Comparison of ENCODE assay signal across 24 cellular contexts in the genomic region with DNA sequence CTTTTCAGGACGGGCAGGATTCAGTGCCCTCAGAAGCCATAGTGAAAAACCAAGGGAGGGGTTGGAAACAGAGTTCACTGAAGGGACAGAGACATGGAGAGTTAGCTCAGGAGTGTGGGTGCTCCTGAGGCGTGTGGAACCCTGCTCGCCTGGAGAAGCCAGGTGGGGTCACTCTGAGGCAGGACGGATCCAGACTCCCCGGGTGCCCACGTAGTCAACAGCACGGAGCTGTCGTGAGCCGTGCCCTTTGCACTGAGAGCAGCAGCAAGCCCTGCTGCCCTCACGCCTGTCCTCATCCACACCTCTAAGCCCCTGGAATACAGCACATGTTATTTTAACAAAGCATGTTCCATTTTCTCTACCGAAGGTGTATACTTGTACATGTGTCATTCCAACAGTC.
"Had no signal": no experiment of that assay in that cellular context is flagged by ENCODE, and none has a peak within 500 bp of the region (broad histone marks: within the 10 kb centered on the region; RNA-seq: fewer than 3 reads in every experiment).

No MANE protein-coding gene starts in this region.

- DNase-seq: heart right ventricle; islet precursor cell; left ventricle myocardium inferior; midbrain; mucosa of descending colon; naive thymus-derived CD4-positive, alpha-beta T cell; nucleus accumbens; psoas muscle; stimulated activated CD4-positive, alpha-beta T cell treated with anti-CD3 and anti-CD28 coated beads, Interleukin-12 subunit alpha, Interleukin-12 subunit beta, amount 100 ng/mL, for 4 hours; stimulated activated CD4-positive, alpha-beta T cell treated with anti-CD3 and anti-CD28 coated beads, Interleukin-4, amount 100 ng/mL, for 24 hours; stimulated activated naive CD4-positive, alpha-beta T cell; uterus had no signal

- H3K79me2 ChIP-seq: hepatocyte, parathyroid adenoma had no signal

- H3K4me3 ChIP-seq: heart right ventricle, hepatocyte, left ventricle myocardium inferior, lung, mucosa of descending colon, psoas muscle, skin epidermis, suprapubic skin, thoracic aorta, tibial nerve, uterus had no signal

- H3K36me3 Mint-ChIP-seq: natural killer cell treated with Interleukin-12 subunit alpha and Interleukin-12 subunit beta and Interleukin-15 and Interleukin-18, amount 100 ng/mL, for 72 hours; stimulated activated effector memory CD8-positive, alpha-beta T cell treated with anti-CD3 and anti-CD28 coated beads, Interleukin-12 subunit alpha, Interleukin-12 subunit beta, amount 100 ng/mL, for 72 hours had no signal

- H3K27me3 Mint-ChIP-seq: natural killer cell treated with Interleukin-12 subunit alpha and Interleukin-12 subunit beta and Interleukin-15 and Interleukin-18, amount 100 ng/mL, for 72 hours; stimulated activated naive CD8-positive, alpha-beta T cell treated with anti-CD3 and anti-CD28 coated beads, Interleukin-15, Interleukin-2, amounts not matched to agents 100 ng/mL and 50 ng/mL, for 24 hours; type B pancreatic cell had no signal

- H3K27ac ChIP-seq: heart right ventricle, hepatocyte, left ventricle myocardium inferior, parathyroid adenoma, psoas muscle, skin epidermis, suprapubic skin, thoracic aorta, tibial nerve, uterus had no signal

- H3K27me3 ChIP-seq: heart right ventricle, hepatocyte, suprapubic skin, tibial nerve, uterus had no signal

- H3K27ac Mint-ChIP-seq: natural killer cell treated with Interleukin-12 subunit alpha and Interleukin-12 subunit beta and Interleukin-15 and Interleukin-18, amount 100 ng/mL, for 72 hours; stimulated activated effector memory CD8-positive, alpha-beta T cell treated with anti-CD3 and anti-CD28 coated beads, Interleukin-12 subunit alpha, Interleukin-12 subunit beta, amount 100 ng/mL, for 72 hours; stimulated activated naive CD8-positive, alpha-beta T cell treated with anti-CD3 and anti-CD28 coated beads, Interleukin-15, Interleukin-2, amounts not matched to agents 100 ng/mL and 50 ng/mL, for 24 hours; type B pancreatic cell had no signal

- H2AFZ ChIP-seq: hepatocyte, parathyroid adenoma had no signal

- H3K4me2 ChIP-seq: hepatocyte had no signal

- H3K4me1 Mint-ChIP-seq: naive thymus-derived CD4-positive, alpha-beta T cell; stimulated activated effector memory CD8-positive, alpha-beta T cell treated with anti-CD3 and anti-CD28 coated beads, Interleukin-12 subunit alpha, Interleukin-12 subunit beta, amount 100 ng/mL, for 72 hours had no signal

- H3K9me3 Mint-ChIP-seq: naive thymus-derived CD4-positive, alpha-beta T cell; natural killer cell treated with Interleukin-12 subunit alpha and Interleukin-12 subunit beta and Interleukin-15 and Interleukin-18, amount 100 ng/mL, for 72 hours; stimulated activated effector memory CD8-positive, alpha-beta T cell treated with anti-CD3 and anti-CD28 coated beads, Interleukin-12 subunit alpha, Interleukin-12 subunit beta, amount 100 ng/mL, for 72 hours; stimulated activated naive CD8-positive, alpha-beta T cell treated with anti-CD3 and anti-CD28 coated beads, Interleukin-15, Interleukin-2, amounts not matched to agents 100 ng/mL and 50 ng/mL, for 24 hours; type B pancreatic cell had no signal

- H3K36me3 ChIP-seq: thoracic aorta, tibial nerve, uterus had no signal

- H3K9me3 ChIP-seq: heart right ventricle, left ventricle myocardium inferior, mucosa of descending colon, psoas muscle, suprapubic skin, thoracic aorta, tibial nerve, uterus had no signal

- ATAC-seq: heart right ventricle; mucosa of descending colon; naive thymus-derived CD4-positive, alpha-beta T cell; psoas muscle; sciatic nerve; stimulated activated effector memory CD8-positive, alpha-beta T cell treated with anti-CD3 and anti-CD28 coated beads, Interleukin-12 subunit alpha, Interleukin-12 subunit beta, amount 100 ng/mL, for 72 hours had no signal

- H3K4me1 ChIP-seq: parathyroid adenoma, suprapubic skin, uterus had no signal

- H3K4me3 Mint-ChIP-seq: naive thymus-derived CD4-positive, alpha-beta T cell; natural killer cell treated with Interleukin-12 subunit alpha and Interleukin-12 subunit beta and Interleukin-15 and Interleukin-18, amount 100 ng/mL, for 72 hours; stimulated activated effector memory CD8-positive, alpha-beta T cell treated with anti-CD3 and anti-CD28 coated beads, Interleukin-12 subunit alpha, Interleukin-12 subunit beta, amount 100 ng/mL, for 72 hours; stimulated activated naive CD8-positive, alpha-beta T cell treated with anti-CD3 and anti-CD28 coated beads, Interleukin-15, Interleukin-2, amounts not matched to agents 100 ng/mL and 50 ng/mL, for 24 hours; type B pancreatic cell had no signal
